Comparison of ENCODE assay signal across 9 cellular contexts in genomic region chr1:45543599-45544417, GRCh38. TPM values are rescaled to one million over a fixed set of nuclear protein-coding genes. Genes with fewer than 3 reads are reported as not detected.
DNase-seq lines count a peak whose midpoint lies in the region; ATAC-seq and TF ChIP-seq lines count a peak whose summit lies in the region.
"Had no signal": no experiment of that assay in that cellular context is flagged by ENCODE, and none has a peak within 500 bp of the region (broad histone marks: within the 10 kb centered on the region; RNA-seq: fewer than 3 reads in every experiment).

No MANE protein-coding gene starts in this region.

- intact Hi-C loops in CD8-positive, alpha-beta T cell (cut with DNase I, micrococcal nuclease), result loop anchor here in 1 of 2 experiments (2.0 kb wide), 1 partner anchor 21 kb away; no protein-coding TSS in a partner anchor
- intact Hi-C loops in thyroid gland (cut with DNase I), result no loop called here

- H3K27ac ChIP-seq in CD8-positive, alpha-beta T cell (ENCODE audit: low read depth, low read length), result no peak overlapping the region
- H3K27ac ChIP-seq in osteoblast (ENCODE audit: low read depth, low read length), result no peak overlapping the region
- H3K27ac ChIP-seq in thyroid gland, result no peak overlapping the region

- H3K27ac Mint-ChIP-seq in CD8-positive, alpha-beta T cell, result peak overlapping the region; percentile 49

- CTCF ChIA-PET in CD8-positive, alpha-beta T cell (lab: Charles Lee), result interaction anchor here (1.3 to 3.9 kb wide), 2 partner anchors 8 to 32 kb away, joined by 3 to 15 read pairs; no protein-coding TSS in a partner anchor

- peak; percentile 96 for ATAC-seq in CD8-positive, alpha-beta T cell
- ATAC-seq in HG03442 (IDR thresholded peaks at IDR 0.05; ENCODE audit: unreplicated experiment) (peak; percentile 50), GM21367 (IDR thresholded peaks at IDR 0.05; ENCODE audit: unreplicated experiment) (no peak)

- H3K9me3 ChIP-seq in CD8-positive, alpha-beta T cell (ENCODE audit: low read length), result no peaks in the 10 kb centered on the region
- H3K9me3 ChIP-seq in osteoblast (ENCODE audit: low read depth, low read length) (no peaks in the 10 kb centered on the region), thyroid gland (no peaks in the 10 kb centered on the region)

- H3K79me2 ChIP-seq in osteoblast (ENCODE audit: insufficient read depth, low read length), result no peaks in the 10 kb centered on the region

- no peaks in the 10 kb centered on the region for H3K36me3 Mint-ChIP-seq in CD8-positive, alpha-beta T cell

- peak overlapping the region; percentile 75 for H2AFZ ChIP-seq in osteoblast (ENCODE audit: low read length)

- H4K20me1 ChIP-seq in osteoblast (ENCODE audit: insufficient read depth, low read length), result no peaks in the 10 kb centered on the region

- TF ChIP-seq POLR2A in thyroid gland (IDR thresholded peaks at IDR 0.05), result no peak

- H3K4me3 ChIP-seq in CD8-positive, alpha-beta T cell (ENCODE audit: low read depth, low read length), result peak overlapping the region; percentile 10
- H3K4me3 ChIP-seq in osteoblast (ENCODE audit: insufficient read depth, low read length) (peak overlapping the region; percentile 55), thyroid gland (replicated peaks in 1 of 3) (no peak overlapping the region)
- H3K4me3 ChIP-seq: dorsolateral prefrontal cortex had no signal

- TF ChIP-seq CTCF in CD8-positive, alpha-beta T cell (IDR thresholded peaks at IDR 0.05), result no peak
- no peak for TF ChIP-seq CTCF in osteoblast (IDR thresholded peaks at IDR 0.05; ENCODE audit: extremely low read depth, low read depth, low read length)
- TF ChIP-seq CTCF in thyroid gland (IDR thresholded peaks at IDR 0.05), result no peak

- peak; percentile 35 to 82 (median 66) for DNase-seq in CD8-positive, alpha-beta T cell
- DNase-seq in activated CD4-positive, alpha-beta T cell treated with anti-CD3 and anti-CD28 coated beads for 24 hours (ENCODE audit: low read depth in 2 of 2), result peak; percentile 52 to 62
- DNase-seq in effector CD4-positive, alpha-beta T cell, result peak; percentile 67
- no peak for DNase-seq in osteoblast (ENCODE audit: insufficient read length, low spot score, missing footprints)
- peak; percentile 48 to 52 for DNase-seq in thyroid gland
- no peak for DNase-seq in DMS53 treated with DMSO at 0.1 percent for 48 hours (lab: John Stamatoyannopoulos, UW; ENCODE audit: unreplicated experiment)

- H3K27me3 Mint-ChIP-seq in CD8-positive, alpha-beta T cell (ENCODE audit: low read depth), result no peaks in the 10 kb centered on the region

- peak overlapping the region; percentile 33 for H3K4me3 Mint-ChIP-seq in CD8-positive, alpha-beta T cell

- POLR2A ChIA-PET in CD8-positive, alpha-beta T cell (lab: Charles Lee), result interaction anchor here (1.0 to 2.1 kb wide), 4 partner anchors 22 to 142 kb away, joined by 3 to 9 read pairs (median 4); partner anchors contain the start of genes CCDC163, GPBP1L1, MMACHC and PRDX1

- H3K4me1 ChIP-seq in CD8-positive, alpha-beta T cell (ENCODE audit: insufficient read depth, low read length), result peaks cover 16% of the 10 kb centered on the region
- H3K4me1 ChIP-seq in osteoblast (ENCODE audit: insufficient read depth, low read length) (peaks cover 7% of the 10 kb centered on the region), thyroid gland (peaks cover 0 to 26% of the 10 kb centered on the region in 2 donors)

- H3K27me3 ChIP-seq in CD8-positive, alpha-beta T cell (ENCODE audit: insufficient read depth, low read length), result no peaks in the 10 kb centered on the region
- H3K27me3 ChIP-seq in osteoblast (ENCODE audit: insufficient read depth, low read length), result no peaks in the 10 kb centered on the region
- no peaks in the 10 kb centered on the region for H3K27me3 ChIP-seq in thyroid gland
- H3K27me3 ChIP-seq: dorsolateral prefrontal cortex had no signal

- H3K9me3 Mint-ChIP-seq in CD8-positive, alpha-beta T cell, result no peaks in the 10 kb centered on the region

- H3K4me1 Mint-ChIP-seq in CD8-positive, alpha-beta T cell (ENCODE audit: low read depth), result peaks cover 21% of the 10 kb centered on the region

- peak overlapping the region; percentile 84 for H3K4me2 ChIP-seq in osteoblast (ENCODE audit: insufficient read depth, low read length)

- H3K36me3 ChIP-seq in CD8-positive, alpha-beta T cell (ENCODE audit: insufficient read depth, low read length), result no peaks in the 10 kb centered on the region
- no peaks in the 10 kb centered on the region for H3K36me3 ChIP-seq in osteoblast (ENCODE audit: insufficient read depth, low read length)
- no peaks in the 10 kb centered on the region for H3K36me3 ChIP-seq in thyroid gland

- WGBS in thyroid gland, 2 donors, result 39 to 45% methylated on average over 8 of the region's 8 CpGs

RNA-seq across cellular contexts. Expression of gene AKR1A1, which starts 6.8 kb away (rescaled TPM):
- total RNA-seq in CD8-positive, alpha-beta T cell, result 10 to 100 TPM; 27.2 to 31.9 TPM
- 129 and 136 TPM in 2 replicates for total RNA-seq in osteoblast
- total RNA-seq in thyroid gland, result 100 to 1,000 TPM in 3 of 4 donors, 10 to 100 TPM in 1; 67.5 to 143 (median 127) TPM

RNA-seq across cellular contexts. Expression of gene PRDX1, which starts 22.1 kb away (rescaled TPM):
- total RNA-seq in CD8-positive, alpha-beta T cell, result 10 to 100 TPM; 20.4 to 27.0 TPM
- total RNA-seq in osteoblast, result 249 and 260 TPM in 2 replicates
- total RNA-seq in thyroid gland, result 1,000 to 10,000 TPM in 2 of 4 donors, 100 to 1,000 TPM in 2; 872 to 1,202 (median 1,015) TPM

RNA-seq across cellular contexts. Expression of gene NASP, which starts 40.0 kb away (rescaled TPM):
- total RNA-seq in CD8-positive, alpha-beta T cell, result 100 to 1,000 TPM; 106 to 112 TPM
- total RNA-seq in osteoblast (25.9 and 27.5 TPM in 2 replicates), thyroid gland (10 to 100 TPM; 45.8 to 98.3 (median 75.1) TPM)

RNA-seq across cellular contexts. Expression of gene MMACHC, which starts 43.7 kb away (rescaled TPM):
- under 1 TPM; 0.14 to 0.30 TPM for total RNA-seq in CD8-positive, alpha-beta T cell
- total RNA-seq in osteoblast (2.9 TPM in 2 replicates), thyroid gland (1 to 10 TPM; 1.3 to 5.9 (median 5.0) TPM)

RNA-seq across cellular contexts. Expression of gene CCDC163, which starts 43.9 kb away (rescaled TPM):
- 1 to 10 TPM; 3.9 to 4.7 TPM for total RNA-seq in CD8-positive, alpha-beta T cell
- total RNA-seq in osteoblast, result 1.8 TPM in 2 replicates
- total RNA-seq in thyroid gland, result 1 to 10 TPM in 2 of 4 donors, under 1 TPM in 2; 0.40 to 1.7 (median 1.0) TPM

Comparison
In these comparisons a context has a peak if more than half of its experiments do, and no peak if none do; other contexts are left out.
1. DNase-seq: peak in CD8-positive, alpha-beta T cell (7 of 7), activated CD4-positive, alpha-beta T cell treated with anti-CD3 and anti-CD28 coated beads for 24 hours (2 of 2), effector CD4-positive, alpha-beta T cell (single experiment) and thyroid gland (2 of 2); none in osteoblast (single experiment) and DMS53 treated with DMSO at 0.1 percent for 48 hours (single experiment).
2. H3K4me3 ChIP-seq: peak in CD8-positive, alpha-beta T cell (single experiment) and osteoblast (single experiment); none in thyroid gland (0 of 3).